15 cellular contexts compared by ENCODE assay signal in genomic region chr15:66364944-66365343, GRCh38. TPM values are rescaled to one million over a fixed set of nuclear protein-coding genes. Genes with fewer than 3 reads are reported as not detected.
DNase-seq lines count a peak whose midpoint lies in the region; ATAC-seq, FAIRE-seq and TF ChIP-seq lines count a peak whose summit lies in the region.
"Had no signal": no experiment of that assay in that cellular context is flagged by ENCODE, and none has a peak within 500 bp of the region (broad histone marks: within the 10 kb centered on the region; RNA-seq: fewer than 3 reads in every experiment).

No MANE protein-coding gene starts in this region.

- H3K4me2 ChIP-seq in H1 (ENCODE audit: insufficient read depth in 1 of 2, low read depth in 2 of 2, low read length in 2 of 2) (no peak overlapping the region), trophoblast cell (ENCODE audit: low read length) (peak overlapping the region; percentile 25)
- H3K4me2 ChIP-seq: BLaER1 had no signal

- H3K4ac ChIP-seq in H1 (replicated peaks; ENCODE audit: insufficient read length, low read depth, low read length) (no peak overlapping the region), trophoblast cell (ENCODE audit: low read depth, low read length) (no peak overlapping the region)

- H3K79me2 ChIP-seq in H1 (ENCODE audit: control insufficient read depth in 1 of 2, insufficient read depth in 2 of 2, low read length in 2 of 2) (no peaks in the 10 kb centered on the region), trophoblast cell (ENCODE audit: control insufficient read depth, insufficient read depth, low read length, poor library complexity) (peaks cover 3% of the 10 kb centered on the region)

- H3K27me3 ChIP-seq in H1 (replicated peaks in 1 of 4; ENCODE audit: control insufficient read depth in 3 of 4, extremely low read depth in 1 of 4, insufficient read depth in 3 of 4, low read length in 3 of 4) (no peaks in the 10 kb centered on the region), trophoblast cell (ENCODE audit: insufficient read depth, low read length) (no peaks in the 10 kb centered on the region)
- H3K27me3 ChIP-seq: BLaER1 had no signal

- no peak for FAIRE-seq in H1 (lab: Jason Lieb, UNC)
- FAIRE-seq: GM18507 had no signal

- no peak overlapping the region for H2BK5ac ChIP-seq in H1 (ENCODE audit: low read depth, low read length)
- peak overlapping the region; percentile 88 for H2BK5ac ChIP-seq in trophoblast cell (ENCODE audit: low read depth, low read length, poor library complexity)

- no peaks in the 10 kb centered on the region for H3K36me3 ChIP-seq in H1 (ENCODE audit: control insufficient read depth in 2 of 4, insufficient read depth in 4 of 4, low read length in 3 of 4)
- H3K36me3 ChIP-seq in trophoblast cell (ENCODE audit: control insufficient read depth in 1 of 2, insufficient read depth in 2 of 2, low read length in 2 of 2): no peaks in the 10 kb centered on the region
- H3K36me3 ChIP-seq: BLaER1 had no signal

- H2AK5ac ChIP-seq in H1 (ENCODE audit: low read depth, low read length) (no peak overlapping the region), trophoblast cell (ENCODE audit: low read length) (no peak overlapping the region)

- no peak for TF ChIP-seq CTCF in H1 (IDR thresholded peaks at IDR 0.05; ENCODE audit: control extremely low read depth in 1 of 3, insufficient read depth in 1 of 3, low read depth in 1 of 3, low read length in 3 of 3)

- H3K18ac ChIP-seq in H1 (ENCODE audit: extremely low read depth, low read length) (no peak overlapping the region), trophoblast cell (ENCODE audit: low read length) (no peak overlapping the region)

- H2AFZ ChIP-seq in H1 (ENCODE audit: low read length) (0 out of 2 replicates have a peak overlapping the region, but pooled peaks have one; percentile 39), trophoblast cell (ENCODE audit: insufficient read depth, low read length, poor library complexity) (no peak overlapping the region)
- H2AFZ ChIP-seq: GM23248 had no signal

- POLR2A ChIA-PET in H1 (lab: Charles Lee; ENCODE audit: partially characterized antibody): no interaction called here

- no peak overlapping the region for H4K91ac ChIP-seq in H1 (replicated peaks; ENCODE audit: insufficient read length, low read length)
- no peak overlapping the region for H4K91ac ChIP-seq in trophoblast cell (ENCODE audit: low read depth, low read length)

- H3K23ac ChIP-seq in H1 (ENCODE audit: insufficient read length) (no peak overlapping the region), trophoblast cell (ENCODE audit: low read length) (no peak overlapping the region)

- no peak for ATAC-seq in GM18858 (IDR thresholded peaks at IDR 0.05; ENCODE audit: unreplicated experiment)

- no peak for TF ChIP-seq EP300 in H1 (IDR thresholded peaks at IDR 0.05; ENCODE audit: borderline replicate concordance in 1 of 2, low read depth in 2 of 2, low read length in 2 of 2)

- H3K4me1 ChIP-seq in H1 (replicated peaks in 1 of 4; ENCODE audit: control insufficient read depth in 3 of 4, insufficient read depth in 4 of 4, low read length in 3 of 4) (peaks cover 0 to 3% (median under 1%) of the 10 kb centered on the region in 4 experiments; a peak in 2 of 7 replicates), trophoblast cell (ENCODE audit: control insufficient read depth in 1 of 2, insufficient read depth in 2 of 2, low read length in 2 of 2) (peaks cover 3 to 8% of the 10 kb centered on the region in 2 experiments)

- no peak overlapping the region for H3K9ac ChIP-seq in H1 (replicated peaks in 1 of 4; ENCODE audit: extremely low read depth in 1 of 4, low read depth in 3 of 4, low read length in 3 of 4)
- H3K9ac ChIP-seq in trophoblast cell (ENCODE audit: low read length): no peak overlapping the region
- H3K9ac ChIP-seq: BLaER1, GM23248 had no signal

- H3K9me3 ChIP-seq in H1 (ENCODE audit: insufficient read depth in 2 of 2, low read depth in 1 of 2, low read length in 1 of 2) (no peaks in the 10 kb centered on the region), trophoblast cell (ENCODE audit: insufficient read depth, low read depth, low read length) (no peaks in the 10 kb centered on the region)
- H3K9me3 ChIP-seq: BLaER1 had no signal

- H4K8ac ChIP-seq in H1 (ENCODE audit: extremely low read depth, insufficient read depth, low read length): no peak overlapping the region
- no peak overlapping the region for H4K8ac ChIP-seq in trophoblast cell (ENCODE audit: low read depth, low read length)

- no peak overlapping the region for H4K12ac ChIP-seq in trophoblast cell (ENCODE audit: low read depth, low read length)

- no peak for TF ChIP-seq POLR2A in H1 (IDR thresholded peaks at IDR 0.05; ENCODE audit: control extremely low read depth in 1 of 2, low read depth in 2 of 2, low read length in 2 of 2)

- H3K27ac ChIP-seq in H1 (ENCODE audit: low read depth, low read length) (no peak overlapping the region), trophoblast cell (ENCODE audit: low read depth, low read length) (peak overlapping the region; percentile 92)
- H3K27ac ChIP-seq: BLaER1, GM23248 had no signal

- WGBS in H1 (ENCODE audit: extremely low coverage in 1 of 2, insufficient coverage in 1 of 2, insufficient read length in 1 of 2, insufficient replicate concordance in 2 of 2, low coverage in 1 of 2, low lambda C conversion rate in 2 of 2, missing lambda C conversion rate in 1 of 2), 2 experiments: 91% methylated on average over 2 of the region's 2 CpGs; no CpG with 5 or more reads in 1 of the 2 experiments
- no CpG with 5 or more reads among the region's 2 CpGs for WGBS in trophoblast cell (ENCODE audit: extremely low coverage, insufficient coverage, insufficient read length)

- CTCF ChIA-PET in H1 (lab: Charles Lee; ENCODE audit: partially characterized antibody): no interaction called here

- no peaks in the 10 kb centered on the region for H3K23me2 ChIP-seq in H1 (ENCODE audit: low read depth, low read length)

- H2BK12ac ChIP-seq in H1 (ENCODE audit: low read depth, low read length) (no peak overlapping the region), trophoblast cell (ENCODE audit: low read length) (no peak overlapping the region)

- H3K14ac ChIP-seq in H1 (ENCODE audit: insufficient read length): no peak overlapping the region
- H3K14ac ChIP-seq in trophoblast cell (ENCODE audit: low read length): no peak overlapping the region

- no peak overlapping the region for H4K5ac ChIP-seq in H1 (ENCODE audit: insufficient read length, low read depth, low read length)

- no peak overlapping the region for H2BK15ac ChIP-seq in H1 (ENCODE audit: low read length)

- no peak overlapping the region for H2BK20ac ChIP-seq in H1 (ENCODE audit: low read length)

- H3K79me1 ChIP-seq in H1 (ENCODE audit: low read depth, low read length) (no peaks in the 10 kb centered on the region), trophoblast cell (ENCODE audit: low read length) (peaks cover 21% of the 10 kb centered on the region)

- H4K20me1 ChIP-seq in H1 (replicated peaks in 1 of 2; ENCODE audit: control insufficient read depth in 1 of 2, insufficient read depth in 2 of 2, low read length in 2 of 2): no peaks in the 10 kb centered on the region
- H4K20me1 ChIP-seq: BLaER1 had no signal

- H3K4me3 ChIP-seq in H1 (ENCODE audit: extremely low read depth in 1 of 4, insufficient read depth in 2 of 4, low read depth in 3 of 4, low read length in 4 of 4): no peak overlapping the region
- H3K4me3 ChIP-seq in trophoblast cell (ENCODE audit: low read depth, low read length): no peak overlapping the region
- H3K4me3 ChIP-seq: BLaER1, GM23248 had no signal

- DNase-seq in ELF-1 (ENCODE audit: low read depth, low spot score) (peak; percentile 80), H1 (ENCODE audit: low read depth in 1 of 2, low spot score in 2 of 2) (no peak), iPS-NIHi7 (ENCODE audit: extremely low spot score) (peak; percentile 29), trophoblast cell (peak; percentile 91 to 95), RPMI8226 (no peak), NCI-H187 (lab: John Stamatoyannopoulos, UW) (no peak)
- DNase-seq: 8988T; AML-193; CD8-positive, alpha-beta memory T cell; DMS53; GM23248; H9 had no signal

- H3K56ac ChIP-seq in H1 (replicated peaks; ENCODE audit: insufficient read length, low read depth, low read length): no peak overlapping the region

- H2BK120ac ChIP-seq in H1 (replicated peaks; ENCODE audit: low read depth, low read length): no peak overlapping the region
- peak overlapping the region; percentile 94 for H2BK120ac ChIP-seq in trophoblast cell (ENCODE audit: insufficient read depth, low read length, poor library complexity)

- no peak for TF ChIP-seq RAD21 in H1 (IDR thresholded peaks at IDR 0.05 in 1 of 2, conservative IDR thresholded peaks at IDR 0.05 in 1 of 2; ENCODE audit: low read depth in 2 of 2, low read length in 2 of 2)

TF ChIP-seq in H1, 55 proteins besides CTCF, POLR2A, EP300 and RAD21:
- TF ChIP-seq TEAD4 (IDR thresholded peaks at IDR 0.05; ENCODE audit: low read depth, low read length) (peak; percentile 47; the same call in 1 of the 2 replicates), CHD2 (IDR thresholded peaks at IDR 0.05; ENCODE audit: low read length) (no peak), KDM5A (IDR thresholded peaks at IDR 0.05; ENCODE audit: low read length) (no peak)

RNA-seq across cellular contexts. Expression of gene TIPIN, which starts 8.5 kb away (rescaled TPM):
- total RNA-seq in H1 (2021; fragmentation: NEBNext Ultra II Directional; extraction: Animal tissue kit (Norgen Biotek cat#: 25700)): 23.5 and 24.7 TPM in 2 replicates
- polyA plus RNA-seq in H1 (2011; rRNA removed): 8.2 and 8.5 TPM in 2 replicates
- 11.6 TPM for polyA plus RNA-seq in H1 (2011; cell fraction: cytosol; rRNA removed)
- 4.8 TPM for polyA plus RNA-seq in H1 (2011; cell fraction: nucleus; rRNA removed)
- 19.4 to 33.9 TPM (median 21.1 TPM) in 4 replicates for polyA plus RNA-seq in H1 (2012, experiment 1 of 2)
- 4.0 TPM for polyA plus RNA-seq in H1 (2012, experiment 2 of 2)
- polyA plus RNA-seq in H1 (2013, experiment 1 of 2): 19.7 TPM
- polyA plus RNA-seq in H1 (2013, experiment 2 of 2): 19.7 TPM
- polyA minus RNA-seq in H1 (2011; rRNA and poly(A)+ RNA removed): 5.9 and 8.6 TPM in 2 replicates
- 10.9 TPM for polyA minus RNA-seq in H1 (2011; cell fraction: cytosol; rRNA and poly(A)+ RNA removed)
- polyA minus RNA-seq in H1 (2011; cell fraction: nucleus; rRNA and poly(A)+ RNA removed): 8.7 TPM
- polyA plus RNA-seq in trophoblast cell (2013): 13.2 and 14.8 TPM in 2 replicates

RNA-seq across cellular contexts. Expression of gene MAP2K1, which starts 21.8 kb away (rescaled TPM):
- total RNA-seq in H1 (2021; fragmentation: NEBNext Ultra II Directional; extraction: Animal tissue kit (Norgen Biotek cat#: 25700)): 70.4 and 78.2 TPM in 2 replicates
- polyA plus RNA-seq in H1 (2011; rRNA removed): 38.9 and 54.7 TPM in 2 replicates
- 46.5 TPM for polyA plus RNA-seq in H1 (2011; cell fraction: cytosol; rRNA removed)
- 33.9 TPM for polyA plus RNA-seq in H1 (2011; cell fraction: nucleus; rRNA removed)
- 63.2 to 65.7 TPM (median 64.2 TPM) in 4 replicates for polyA plus RNA-seq in H1 (2012, experiment 1 of 2)
- 46.6 TPM for polyA plus RNA-seq in H1 (2012, experiment 2 of 2)
- polyA plus RNA-seq in H1 (2013, experiment 1 of 2): 26.6 TPM
- 27.6 TPM for polyA plus RNA-seq in H1 (2013, experiment 2 of 2)
- polyA minus RNA-seq in H1 (2011; rRNA and poly(A)+ RNA removed): 23.6 and 27.1 TPM in 2 replicates
- 20.9 TPM for polyA minus RNA-seq in H1 (2011; cell fraction: cytosol; rRNA and poly(A)+ RNA removed)
- polyA minus RNA-seq in H1 (2011; cell fraction: nucleus; rRNA and poly(A)+ RNA removed): 16.5 TPM
- polyA plus RNA-seq in trophoblast cell (2013): 36.6 and 37.5 TPM in 2 replicates

Comparison
In these comparisons a context has a peak if more than half of its experiments do, and no peak if none do; other contexts are left out.
1. DNase-seq: peak in ELF-1 (single experiment), iPS-NIHi7 (single experiment) and trophoblast cell (2 of 2); none in H1 (0 of 2), RPMI8226 (single experiment) and NCI-H187 (0 of 2).